In genomic region chr20:62966212-62967148, GRCh38 we compare ENCODE assay signal across 1 cellular context.
TF ChIP-seq lines count a peak whose summit lies in the region.

No MANE protein-coding gene starts in this region.

TF ChIP-seq in HepG2, 621 proteins besides CTCF, POLR2A, EP300 and RAD21:
- TF ChIP-seq ZNF441 (CRISPR knock-in tag; IDR thresholded peaks at IDR 0.05; ENCODE audit: borderline replicate concordance) (no peak), ZNF558 (CRISPR knock-in tag; IDR thresholded peaks at IDR 0.05; ENCODE audit: borderline replicate concordance) (0 out of 2 replicates have a peak, but pooled peaks have one; percentile 39), ZNF296 (CRISPR knock-in tag; conservative IDR thresholded peaks at IDR 0.05) (0 out of 2 replicates have a peak, but pooled peaks have one; percentile 45), DDIT3 (CRISPR knock-in tag; IDR thresholded peaks at IDR 0.05) (no peak), AGO2 (optimal IDR thresholded peaks at IDR 0.05; ENCODE audit: low read depth, low read length) (peak; percentile 49), SAP130 (CRISPR knock-in tag; IDR thresholded peaks at IDR 0.05; ENCODE audit: low read depth) (no peak), NFYC (CRISPR knock-in tag; IDR thresholded peaks at IDR 0.05) (no peak), RARA (CRISPR knock-in tag; IDR thresholded peaks at IDR 0.05) (no peak), ARID4A (CRISPR knock-in tag; IDR thresholded peaks at IDR 0.05; ENCODE audit: borderline replicate concordance) (no peak), STAT5B (CRISPR knock-in tag; IDR thresholded peaks at IDR 0.05) (no peak), ZNF737 (CRISPR knock-in tag; IDR thresholded peaks at IDR 0.05; ENCODE audit: borderline replicate concordance) (0 out of 2 replicates have a peak, but pooled peaks have one; percentile 36), ZNF496 (CRISPR knock-in tag; IDR thresholded peaks at IDR 0.05; ENCODE audit: insufficient replicate concordance) (no peak), NR3C1 (CRISPR knock-in tag; IDR thresholded peaks at IDR 0.05) (no peak), ZNF577 (CRISPR knock-in tag; IDR thresholded peaks at IDR 0.05; ENCODE audit: borderline replicate concordance, low read depth) (no peak), RBFOX2 (IDR thresholded peaks at IDR 0.05; ENCODE audit: low read depth, low read length) (peak; percentile 78), ZNF232 (CRISPR knock-in tag; IDR thresholded peaks at IDR 0.05; ENCODE audit: borderline replicate concordance) (no peak), KIAA2018 (CRISPR knock-in tag; IDR thresholded peaks at IDR 0.05; ENCODE audit: borderline replicate concordance) (no peak), ZNF329 (CRISPR knock-in tag; IDR thresholded peaks at IDR 0.05; ENCODE audit: low read depth) (no peak), ZNF616 (CRISPR knock-in tag; IDR thresholded peaks at IDR 0.05; ENCODE audit: low read depth) (no peak), STAG1 (CRISPR knock-in tag; IDR thresholded peaks at IDR 0.05) (no peak), ADNP (CRISPR knock-in tag; IDR thresholded peaks at IDR 0.05) (no peak), HNRNPK (IDR thresholded peaks at IDR 0.05; ENCODE audit: low read depth, low read length, poor library complexity, severe bottlenecking) (no peak), ZNF432 (CRISPR knock-in tag; IDR thresholded peaks at IDR 0.05; ENCODE audit: borderline replicate concordance) (0 out of 2 replicates have a peak, but pooled peaks have one; percentile 27), SCMH1 (CRISPR knock-in tag; IDR thresholded peaks at IDR 0.05; ENCODE audit: borderline replicate concordance) (peak; percentile 43; the same call in 1 of the 2 replicates)
- TF ChIP-seq, protein P1, sequence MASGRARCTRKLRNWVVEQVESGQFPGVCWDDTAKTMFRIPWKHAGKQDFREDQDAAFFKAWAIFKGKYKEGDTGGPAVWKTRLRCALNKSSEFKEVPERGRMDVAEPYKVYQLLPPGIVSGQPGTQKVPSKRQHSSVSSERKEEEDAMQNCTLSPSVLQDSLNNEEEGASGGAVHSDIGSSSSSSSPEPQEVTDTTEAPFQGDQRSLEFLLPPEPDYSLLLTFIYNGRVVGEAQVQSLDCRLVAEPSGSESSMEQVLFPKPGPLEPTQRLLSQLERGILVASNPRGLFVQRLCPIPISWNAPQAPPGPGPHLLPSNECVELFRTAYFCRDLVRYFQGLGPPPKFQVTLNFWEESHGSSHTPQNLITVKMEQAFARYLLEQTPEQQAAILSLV (CRISPR knock-in tag; IDR thresholded peaks at IDR 0.05; ENCODE audit: borderline replicate concordance) = no peak
- TF ChIP-seq, protein P2, sequence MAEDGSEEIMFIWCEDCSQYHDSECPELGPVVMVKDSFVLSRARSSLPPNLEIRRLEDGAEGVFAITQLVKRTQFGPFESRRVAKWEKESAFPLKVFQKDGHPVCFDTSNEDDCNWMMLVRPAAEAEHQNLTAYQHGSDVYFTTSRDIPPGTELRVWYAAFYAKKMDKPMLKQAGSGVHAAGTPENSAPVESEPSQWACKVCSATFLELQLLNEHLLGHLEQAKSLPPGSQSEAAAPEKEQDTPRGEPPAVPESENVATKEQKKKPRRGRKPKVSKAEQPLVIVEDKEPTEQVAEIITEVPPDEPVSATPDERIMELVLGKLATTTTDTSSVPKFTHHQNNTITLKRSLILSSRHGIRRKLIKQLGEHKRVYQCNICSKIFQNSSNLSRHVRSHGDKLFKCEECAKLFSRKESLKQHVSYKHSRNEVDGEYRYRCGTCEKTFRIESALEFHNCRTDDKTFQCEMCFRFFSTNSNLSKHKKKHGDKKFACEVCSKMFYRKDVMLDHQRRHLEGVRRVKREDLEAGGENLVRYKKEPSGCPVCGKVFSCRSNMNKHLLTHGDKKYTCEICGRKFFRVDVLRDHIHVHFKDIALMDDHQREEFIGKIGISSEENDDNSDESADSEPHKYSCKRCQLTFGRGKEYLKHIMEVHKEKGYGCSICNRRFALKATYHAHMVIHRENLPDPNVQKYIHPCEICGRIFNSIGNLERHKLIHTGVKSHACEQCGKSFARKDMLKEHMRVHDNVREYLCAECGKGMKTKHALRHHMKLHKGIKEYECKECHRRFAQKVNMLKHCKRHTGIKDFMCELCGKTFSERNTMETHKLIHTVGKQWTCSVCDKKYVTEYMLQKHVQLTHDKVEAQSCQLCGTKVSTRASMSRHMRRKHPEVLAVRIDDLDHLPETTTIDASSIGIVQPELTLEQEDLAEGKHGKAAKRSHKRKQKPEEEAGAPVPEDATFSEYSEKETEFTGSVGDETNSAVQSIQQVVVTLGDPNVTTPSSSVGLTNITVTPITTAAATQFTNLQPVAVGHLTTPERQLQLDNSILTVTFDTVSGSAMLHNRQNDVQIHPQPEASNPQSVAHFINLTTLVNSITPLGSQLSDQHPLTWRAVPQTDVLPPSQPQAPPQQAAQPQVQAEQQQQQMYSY (CRISPR knock-in tag; IDR thresholded peaks at IDR 0.05) = no peak
